13 cellular contexts compared by ENCODE assay signal in the genomic region with DNA sequence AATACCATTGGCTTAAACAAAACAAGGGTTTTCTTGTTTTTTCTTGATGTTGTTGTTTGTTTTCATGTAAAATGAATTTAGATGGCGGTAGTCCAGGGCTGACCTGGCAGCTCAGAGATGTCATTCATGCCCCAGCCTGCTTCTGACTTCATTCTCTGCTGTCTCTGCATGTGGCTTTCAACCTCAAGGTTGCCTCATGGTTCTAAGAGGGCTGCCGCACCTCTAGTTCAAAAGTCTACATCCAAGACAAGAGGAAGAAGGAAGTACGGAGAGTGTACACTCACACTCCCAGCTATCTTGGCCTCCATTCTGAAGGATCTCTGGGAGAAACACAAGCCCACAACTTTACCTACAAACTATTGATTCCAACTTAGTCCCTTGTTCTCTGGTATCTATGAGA. TPM values are rescaled to one million over a fixed set of nuclear protein-coding genes. Genes with fewer than 3 reads are reported as not detected.
DNase-seq lines count a peak whose midpoint lies in the region; ATAC-seq, FAIRE-seq and TF ChIP-seq lines count a peak whose summit lies in the region.
"Had no signal": no experiment of that assay in that cellular context is flagged by ENCODE, and none has a peak within 500 bp of the region (broad histone marks: within the 10 kb centered on the region; RNA-seq: fewer than 3 reads in every experiment).

No MANE protein-coding gene starts in this region.

- H3K79me2 ChIP-seq in keratinocyte (ENCODE audit: control insufficient read depth, insufficient read depth, low read length), result no peaks in the 10 kb centered on the region

- H3K27me3 ChIP-seq in keratinocyte (ENCODE audit: control insufficient read depth, extremely low read depth, insufficient read depth, low read length) (no peaks in the 10 kb centered on the region), thymus (ENCODE audit: control insufficient read depth, insufficient read depth) (no peaks in the 10 kb centered on the region)
- H3K27me3 ChIP-seq: tibial artery had no signal

- no peak for DNase-seq in activated T-cell treated with anti-CD3 and anti-CD28 coated beads, Interleukin-2, amount 50 U/mL, for 24 hours
- no peak for DNase-seq in activated T-cell treated with anti-CD3 and anti-CD28 coated beads, Interleukin-2, amount 50 U/mL, for 1 hour
- DNase-seq in activated T-helper 1 cell treated with anti-CD3 and anti-CD28 coated beads, Interleukin-12 subunit alpha, Interleukin-12 subunit beta, Interleukin-2, Interleukin-4 antibody, amounts not matched to agents 30 ng/mL and 10 ng/mL and 1 ng/mL, durations not matched to agents 14 hours and 24 hours and 36 hours (ENCODE audit: low spot score), result no peak
- DNase-seq in keratinocyte (ENCODE audit: low read depth, low spot score), result no peak
- DNase-seq in progenitor cell of endocrine pancreas (ENCODE audit: low spot score, unreplicated experiment), result no peak
- no peak for DNase-seq in NCI-H2171 treated with DMSO at 0.1 percent for 48 hours (lab: John Stamatoyannopoulos, UW)
- DNase-seq: activated CD4-positive, alpha-beta T cell treated with anti-CD3 and anti-CD28 coated beads, Interleukin-2, amount 50 U/mL, for 1 hour; GDM1; H9; NCI-H1417 treated with DMSO at 0.1 percent for 48 hours; tibial artery had no signal

- H3K4me1 ChIP-seq in keratinocyte (ENCODE audit: control insufficient read depth, extremely low read depth, insufficient read depth, low read length) (peaks cover 17% of the 10 kb centered on the region), thymus (ENCODE audit: control insufficient read depth, insufficient read depth, low read length) (peaks cover 7% of the 10 kb centered on the region)

- peak overlapping the region; percentile 96 for H3K4me3 Mint-ChIP-seq in activated T-cell treated with anti-CD3 and anti-CD28 coated beads, Interleukin-2, amount 50 U/mL, for 24 hours
- H3K4me3 Mint-ChIP-seq in activated T-helper 1 cell treated with anti-CD3 and anti-CD28 coated beads, Interleukin-12 subunit alpha, Interleukin-12 subunit beta, Interleukin-2, Interleukin-4 antibody, amounts not matched to agents 30 ng/mL and 10 ng/mL and 1 ng/mL, durations not matched to agents 14 hours and 24 hours and 36 hours, result peak overlapping the region; percentile 87
- H3K4me3 Mint-ChIP-seq in progenitor cell of endocrine pancreas (ENCODE audit: low read depth), result no peak overlapping the region
- H3K4me3 Mint-ChIP-seq: H9 had no signal

- no peaks in the 10 kb centered on the region for H3K36me3 ChIP-seq in keratinocyte (ENCODE audit: control insufficient read depth in 2 of 2, extremely low read depth in 1 of 2, insufficient read depth in 2 of 2, low read length in 2 of 2)
- H3K36me3 ChIP-seq in thymus (ENCODE audit: control insufficient read depth, insufficient read depth), result peaks cover under 1% of the 10 kb centered on the region

- H3K9ac ChIP-seq in keratinocyte (ENCODE audit: control insufficient read depth, extremely low read depth, insufficient read depth, low read length), result no peak overlapping the region

- H3K9me3 Mint-ChIP-seq in activated T-cell treated with anti-CD3 and anti-CD28 coated beads, Interleukin-2, amount 50 U/mL, for 24 hours, result peaks cover 6% of the 10 kb centered on the region
- peaks cover 6% of the 10 kb centered on the region for H3K9me3 Mint-ChIP-seq in activated T-helper 1 cell treated with anti-CD3 and anti-CD28 coated beads, Interleukin-12 subunit alpha, Interleukin-12 subunit beta, Interleukin-2, Interleukin-4 antibody, amounts not matched to agents 30 ng/mL and 10 ng/mL and 1 ng/mL, durations not matched to agents 14 hours and 24 hours and 36 hours
- peaks cover 6% of the 10 kb centered on the region for H3K9me3 Mint-ChIP-seq in progenitor cell of endocrine pancreas (ENCODE audit: low read depth)

- H3K27ac ChIP-seq in keratinocyte (ENCODE audit: control insufficient read depth, insufficient read depth, low read length), result no peak overlapping the region
- H3K27ac ChIP-seq in thymus (ENCODE audit: low read depth), result peak overlapping the region; percentile 93

- peak overlapping the region; percentile 92 for H3K4me2 ChIP-seq in keratinocyte (ENCODE audit: control insufficient read depth, extremely low read depth, insufficient read depth, low read depth, low read length)

- TF ChIP-seq CTCF in keratinocyte (optimal IDR thresholded peaks at IDR 0.05 in 1 of 3, IDR thresholded peaks at IDR 0.05 in 1 of 3, conservative IDR thresholded peaks at IDR 0.05 in 1 of 3; ENCODE audit: extremely low read depth in 1 of 3, insufficient read depth in 2 of 3, low read length in 3 of 3) (no peak), progenitor cell of endocrine pancreas (IDR thresholded peaks at IDR 0.05; ENCODE audit: unreplicated experiment) (no peak)

- peaks cover 15% of the 10 kb centered on the region for H3K36me3 Mint-ChIP-seq in activated T-cell treated with anti-CD3 and anti-CD28 coated beads, Interleukin-2, amount 50 U/mL, for 24 hours (ENCODE audit: low read depth)
- H3K36me3 Mint-ChIP-seq in activated T-helper 1 cell treated with anti-CD3 and anti-CD28 coated beads, Interleukin-12 subunit alpha, Interleukin-12 subunit beta, Interleukin-2, Interleukin-4 antibody, amounts not matched to agents 30 ng/mL and 10 ng/mL and 1 ng/mL, durations not matched to agents 14 hours and 24 hours and 36 hours (ENCODE audit: low read depth), result peaks cover 15% of the 10 kb centered on the region
- H3K36me3 Mint-ChIP-seq in progenitor cell of endocrine pancreas (ENCODE audit: insufficient read depth), result peaks cover 8% of the 10 kb centered on the region

- H3K9me3 ChIP-seq in keratinocyte (ENCODE audit: control insufficient read depth, low read depth, low read length) (no peaks in the 10 kb centered on the region), thymus (ENCODE audit: control insufficient read depth) (no peaks in the 10 kb centered on the region)
- H3K9me3 ChIP-seq: tibial artery had no signal

- intact Hi-C loops in activated T-helper 1 cell treated with anti-CD3 and anti-CD28 coated beads, Interleukin-12 subunit alpha, Interleukin-12 subunit beta, Interleukin-2, Interleukin-4 antibody, amounts not matched to agents 30 ng/mL and 10 ng/mL and 1 ng/mL, durations not matched to agents 14 hours and 24 hours and 36 hours (cut with micrococcal nuclease), result no loop called here

- ATAC-seq in HG03469 (IDR thresholded peaks at IDR 0.05; ENCODE audit: unreplicated experiment), result no peak

- no peak for FAIRE-seq in keratinocyte (lab: Jason Lieb, UNC)

- no peaks in the 10 kb centered on the region for H3K9me1 ChIP-seq in keratinocyte (ENCODE audit: control insufficient read depth, extremely low read depth, insufficient read depth, low read length)

- no peaks in the 10 kb centered on the region for H4K20me1 ChIP-seq in keratinocyte (ENCODE audit: control insufficient read depth, extremely low read depth, insufficient read depth, low read length)

- peak overlapping the region; percentile 32 for H2AFZ ChIP-seq in keratinocyte (ENCODE audit: control insufficient read depth, low read length)

- dilution Hi-C loops in keratinocyte (cut with MboI; ENCODE audit: extremely low pct_ligation_motif_present, low sequenced_read_pairs), result no loop called here

- WGBS in thymus, result 91% methylated on average over 3 of the region's 3 CpGs

- no peaks in the 10 kb centered on the region for H3K27me3 Mint-ChIP-seq in activated T-cell treated with anti-CD3 and anti-CD28 coated beads, Interleukin-2, amount 50 U/mL, for 24 hours
- peaks cover 1% of the 10 kb centered on the region for H3K27me3 Mint-ChIP-seq in activated T-helper 1 cell treated with anti-CD3 and anti-CD28 coated beads, Interleukin-12 subunit alpha, Interleukin-12 subunit beta, Interleukin-2, Interleukin-4 antibody, amounts not matched to agents 30 ng/mL and 10 ng/mL and 1 ng/mL, durations not matched to agents 14 hours and 24 hours and 36 hours (ENCODE audit: insufficient read depth)
- H3K27me3 Mint-ChIP-seq in progenitor cell of endocrine pancreas, result no peaks in the 10 kb centered on the region

- H3K4me1 Mint-ChIP-seq in activated T-cell treated with anti-CD3 and anti-CD28 coated beads, Interleukin-2, amount 50 U/mL, for 24 hours (ENCODE audit: low read depth), result peaks cover 37% of the 10 kb centered on the region
- peaks cover 35% of the 10 kb centered on the region for H3K4me1 Mint-ChIP-seq in activated T-helper 1 cell treated with anti-CD3 and anti-CD28 coated beads, Interleukin-12 subunit alpha, Interleukin-12 subunit beta, Interleukin-2, Interleukin-4 antibody, amounts not matched to agents 30 ng/mL and 10 ng/mL and 1 ng/mL, durations not matched to agents 14 hours and 24 hours and 36 hours (ENCODE audit: low read depth)
- no peaks in the 10 kb centered on the region for H3K4me1 Mint-ChIP-seq in progenitor cell of endocrine pancreas (ENCODE audit: low read depth)
- H3K4me1 Mint-ChIP-seq: H9 had no signal

- H3K27ac Mint-ChIP-seq in activated T-cell treated with anti-CD3 and anti-CD28 coated beads, Interleukin-2, amount 50 U/mL, for 24 hours, result peak overlapping the region; percentile 97
- peak overlapping the region; percentile 92 for H3K27ac Mint-ChIP-seq in activated T-helper 1 cell treated with anti-CD3 and anti-CD28 coated beads, Interleukin-12 subunit alpha, Interleukin-12 subunit beta, Interleukin-2, Interleukin-4 antibody, amounts not matched to agents 30 ng/mL and 10 ng/mL and 1 ng/mL, durations not matched to agents 14 hours and 24 hours and 36 hours
- H3K27ac Mint-ChIP-seq in progenitor cell of endocrine pancreas, result no peak overlapping the region
- H3K27ac Mint-ChIP-seq: H9 had no signal

- H3K4me3 ChIP-seq in keratinocyte (ENCODE audit: control insufficient read depth in 2 of 3, extremely low read depth in 1 of 3, insufficient read depth in 2 of 3, low read depth in 1 of 3, low read length in 3 of 3) (no peak overlapping the region), thymus (ENCODE audit: low read length) (no peak overlapping the region)

RNA-seq across cellular contexts. Expression of gene BTN3A3, which starts 1.2 kb away (rescaled TPM):
- total RNA-seq in activated T-helper 1 cell treated with anti-CD3 and anti-CD28 coated beads, Interleukin-12 subunit alpha, Interleukin-12 subunit beta, Interleukin-2, Interleukin-4 antibody, amounts not matched to agents 30 ng/mL and 10 ng/mL and 1 ng/mL, durations not matched to agents 14 hours and 24 hours and 36 hours, result 30.7 and 32.5 TPM in 2 replicates
- polyA plus RNA-seq in keratinocyte, result 7.4 to 10.9 TPM (median 9.8 TPM) in 3 replicates
- polyA plus RNA-seq in keratinocyte (2011; ENCODE audit: low read depth), result 0.94 TPM
- polyA plus RNA-seq in keratinocyte (2011; cell fraction: cytosol; rRNA removed), result 5.5 and 6.1 TPM in 2 replicates
- 22.8 and 24.8 TPM in 2 replicates for polyA plus RNA-seq in keratinocyte (2011; cell fraction: nucleus; rRNA removed)
- polyA plus RNA-seq in keratinocyte (2012; ENCODE audit: low replicate concordance), result 1.3 and 4.6 TPM in 2 replicates
- polyA minus RNA-seq in keratinocyte, result 1.5 to 15.3 TPM (median 10.1 TPM) in 3 replicates
- 4.6 TPM for polyA minus RNA-seq in keratinocyte (2011; cell fraction: cytosol; rRNA and poly(A)+ RNA removed)
- polyA minus RNA-seq in keratinocyte (2011; cell fraction: nucleus; rRNA and poly(A)+ RNA removed), result 5.9 and 14.5 TPM in 2 replicates
- polyA plus RNA-seq in thymus, result 19.3 TPM
- 2.4 and 3.1 TPM in 2 replicates for total RNA-seq in progenitor cell of endocrine pancreas

RNA-seq across cellular contexts. Expression of gene BTN2A1, which starts 18.6 kb away (rescaled TPM):
- 19.9 TPM in 2 replicates for total RNA-seq in activated T-helper 1 cell treated with anti-CD3 and anti-CD28 coated beads, Interleukin-12 subunit alpha, Interleukin-12 subunit beta, Interleukin-2, Interleukin-4 antibody, amounts not matched to agents 30 ng/mL and 10 ng/mL and 1 ng/mL, durations not matched to agents 14 hours and 24 hours and 36 hours
- polyA plus RNA-seq in keratinocyte (12.5 to 14.7 TPM (median 13.9 TPM) in 3 replicates), thymus (26.9 TPM)
- polyA plus RNA-seq in keratinocyte (2011; ENCODE audit: low read depth), result 8.2 TPM
- polyA plus RNA-seq in keratinocyte (2011; cell fraction: cytosol; rRNA removed), result 5.1 and 5.6 TPM in 2 replicates
- 36.3 and 39.5 TPM in 2 replicates for polyA plus RNA-seq in keratinocyte (2011; cell fraction: nucleus; rRNA removed)
- polyA plus RNA-seq in keratinocyte (2012; ENCODE audit: low replicate concordance), result 9.0 and 11.2 TPM in 2 replicates
- polyA minus RNA-seq in keratinocyte, result 6.4 to 8.5 TPM (median 7.4 TPM) in 3 replicates
- polyA minus RNA-seq in keratinocyte (2011; cell fraction: cytosol; rRNA and poly(A)+ RNA removed), result 2.7 TPM
- 10.4 and 13.5 TPM in 2 replicates for polyA minus RNA-seq in keratinocyte (2011; cell fraction: nucleus; rRNA and poly(A)+ RNA removed)
- 24.7 and 26.4 TPM in 2 replicates for total RNA-seq in progenitor cell of endocrine pancreas

RNA-seq across cellular contexts. Expression of gene BTN3A1, which starts 37.1 kb away (rescaled TPM):
- total RNA-seq in activated T-helper 1 cell treated with anti-CD3 and anti-CD28 coated beads, Interleukin-12 subunit alpha, Interleukin-12 subunit beta, Interleukin-2, Interleukin-4 antibody, amounts not matched to agents 30 ng/mL and 10 ng/mL and 1 ng/mL, durations not matched to agents 14 hours and 24 hours and 36 hours, result 28.2 and 30.6 TPM in 2 replicates
- 6.1 to 8.6 TPM (median 6.9 TPM) in 3 replicates for polyA plus RNA-seq in keratinocyte
- polyA plus RNA-seq in keratinocyte (2011; ENCODE audit: low read depth), result 1.4 TPM
- 3.1 and 4.1 TPM in 2 replicates for polyA plus RNA-seq in keratinocyte (2011; cell fraction: cytosol; rRNA removed)
- polyA plus RNA-seq in keratinocyte (2011; cell fraction: nucleus; rRNA removed), result 16.3 and 18.0 TPM in 2 replicates
- 1.8 and 3.2 TPM in 2 replicates for polyA plus RNA-seq in keratinocyte (2012; ENCODE audit: low replicate concordance)
- 7.7 to 11.6 TPM (median 10.9 TPM) in 3 replicates for polyA minus RNA-seq in keratinocyte
- 3.5 TPM for polyA minus RNA-seq in keratinocyte (2011; cell fraction: cytosol; rRNA and poly(A)+ RNA removed)
- polyA minus RNA-seq in keratinocyte (2011; cell fraction: nucleus; rRNA and poly(A)+ RNA removed), result 4.5 and 11.0 TPM in 2 replicates
- 32.7 TPM for polyA plus RNA-seq in thymus
- 9.6 and 10.5 TPM in 2 replicates for total RNA-seq in progenitor cell of endocrine pancreas

RNA-seq across cellular contexts. Expression of gene BTN2A2, which starts 56.2 kb away (rescaled TPM):
- 21.7 and 25.4 TPM in 2 replicates for total RNA-seq in activated T-helper 1 cell treated with anti-CD3 and anti-CD28 coated beads, Interleukin-12 subunit alpha, Interleukin-12 subunit beta, Interleukin-2, Interleukin-4 antibody, amounts not matched to agents 30 ng/mL and 10 ng/mL and 1 ng/mL, durations not matched to agents 14 hours and 24 hours and 36 hours
- 5.0 to 8.3 TPM (median 6.1 TPM) in 3 replicates for polyA plus RNA-seq in keratinocyte
- 1.9 TPM for polyA plus RNA-seq in keratinocyte (2011; ENCODE audit: low read depth)
- polyA plus RNA-seq in keratinocyte (2011; cell fraction: cytosol; rRNA removed), result 3.2 and 4.5 TPM in 2 replicates
- polyA plus RNA-seq in keratinocyte (2011; cell fraction: nucleus; rRNA removed), result 20.0 and 21.0 TPM in 2 replicates
- polyA plus RNA-seq in keratinocyte (2012; ENCODE audit: low replicate concordance), result 5.0 and 5.7 TPM in 2 replicates
- 7.2 to 8.3 TPM (median 7.9 TPM) in 3 replicates for polyA minus RNA-seq in keratinocyte
- polyA minus RNA-seq in keratinocyte (2011; cell fraction: cytosol; rRNA and poly(A)+ RNA removed), result 2.3 TPM
- 7.7 and 13.3 TPM in 2 replicates for polyA minus RNA-seq in keratinocyte (2011; cell fraction: nucleus; rRNA and poly(A)+ RNA removed)
- 18.7 TPM for polyA plus RNA-seq in thymus
- total RNA-seq in progenitor cell of endocrine pancreas, result 26.8 and 33.4 TPM in 2 replicates
